In genomic region chr7:76003351-76003750, GRCh38 we compare ENCODE assay signal across 30 cellular contexts.
"Had no signal": no experiment of that assay in that cellular context is flagged by ENCODE, and none has a peak within 500 bp of the region (broad histone marks: within the 10 kb centered on the region; RNA-seq: fewer than 3 reads in every experiment).

No MANE protein-coding gene starts in this region.

- H3K27me3 Mint-ChIP-seq: activated CD8-positive, alpha-beta T cell treated with anti-CD3 and anti-CD28 coated beads for 36 hours; activated naive CD8-positive, alpha-beta T cell treated with anti-CD3 and anti-CD28 coated beads, Interleukin-2, amount 10 ng/mL, durations not matched to agents 7 days and 5 days; dendritic cell treated with granulocyte-macrophage colony-stimulating factor and Interleukin-4, amounts not matched to agents 40 ng/mL and 50 ng/mL, for 4 days had no signal

- H3K36me3 ChIP-seq: breast epithelium had no signal

- H3K4me1 Mint-ChIP-seq: brain, endodermal cell had no signal

- H3K9me3 ChIP-seq: ascending aorta, breast epithelium had no signal

- H3K27ac ChIP-seq: ascending aorta, breast epithelium, cardiac muscle cell, coronary artery, dorsolateral prefrontal cortex, VCaP had no signal

- ATAC-seq: activated CD8-positive, alpha-beta T cell treated with anti-CD3 and anti-CD28 coated beads for 36 hours; activated naive CD4-positive, alpha-beta T cell treated with anti-CD3 and anti-CD28 coated beads, Interleukin-2, amount 50 U/mL, for 72 hours; esophagus mucosa; WTC11 had no signal

- H3K9me3 Mint-ChIP-seq: activated CD8-positive, alpha-beta T cell treated with anti-CD3 and anti-CD28 coated beads for 36 hours; activated naive CD4-positive, alpha-beta T cell treated with anti-CD3 and anti-CD28 coated beads, Interleukin-2, amount 10 ng/mL, durations not matched to agents 7 days and 5 days; activated naive CD4-positive, alpha-beta T cell treated with anti-CD3 and anti-CD28 coated beads, Interleukin-2, amount 50 U/mL, for 72 hours; activated naive CD8-positive, alpha-beta T cell treated with anti-CD3 and anti-CD28 coated beads, Interleukin-2, amount 10 ng/mL, durations not matched to agents 7 days and 5 days; activated T-helper 1 cell treated with anti-CD3 and anti-CD28 coated beads, Interleukin-12 subunit alpha, Interleukin-12 subunit beta, Interleukin-2, Interleukin-4 antibody, amounts not matched to agents 30 ng/mL and 10 ng/mL and 1 ng/mL, durations not matched to agents 14 hours and 24 hours and 36 hours; activated T-helper 2 cell treated with anti-CD3 and anti-CD28 coated beads, Interferon-gamma antibody, Interleukin-2, Interleukin-4, amounts not matched to agents 10 μg/mL and 5 μg/mL and 100 μg/mL, durations not matched to agents 14 hours and 24 hours and 36 hours; dendritic cell treated with granulocyte-macrophage colony-stimulating factor and Interleukin-4, amounts not matched to agents 40 ng/mL and 50 ng/mL, for 4 days; endodermal cell; WTC11 had no signal

- DNase-seq: activated CD4-positive, alpha-beta T cell treated with anti-CD3 and anti-CD28 coated beads for 48 hours; activated CD4-positive, alpha-beta T cell treated with anti-CD3 and anti-CD28 coated beads, Interleukin-2, amount 50 U/mL, for 1 hour; activated CD4-positive, alpha-beta T cell treated with anti-CD3 and anti-CD28 coated beads, Interleukin-2, amount 50 U/mL, for 48 hours; activated CD8-positive, alpha-beta memory T cell treated with anti-CD3 and anti-CD28 coated beads for 24 hours; activated CD8-positive, alpha-beta T cell treated with anti-CD3 and anti-CD28 coated beads for 36 hours; activated effector memory CD4-positive, alpha-beta T cell treated with anti-CD3 and anti-CD28 coated beads, Interleukin-2, amount 50 U/mL, for 16 hours; activated naive CD4-positive, alpha-beta T cell treated with anti-CD3 and anti-CD28 coated beads, Interleukin-2, amount 10 ng/mL, durations not matched to agents 7 days and 5 days; activated naive CD8-positive, alpha-beta T cell treated with anti-CD3 and anti-CD28 coated beads, Interleukin-2, amount 10 ng/mL, durations not matched to agents 7 days and 5 days; activated T-cell treated with anti-CD3 and anti-CD28 coated beads, Interleukin-2, amount 50 U/mL, for 1 hour; activated T-cell treated with anti-CD3 and anti-CD28 coated beads, Interleukin-2, amount 50 U/mL, for 48 hours; central memory CD4-positive, alpha-beta T cell; cerebellar nuclear complex; dorsolateral prefrontal cortex; effector memory CD4-positive, alpha-beta T cell; endodermal cell; foreskin fibroblast; head of caudate nucleus; T-helper 2 cell had no signal

- H3K4me3 Mint-ChIP-seq: activated CD8-positive, alpha-beta T cell treated with anti-CD3 and anti-CD28 coated beads for 36 hours; activated naive CD4-positive, alpha-beta T cell treated with anti-CD3 and anti-CD28 coated beads, Interleukin-2, amount 10 ng/mL, durations not matched to agents 7 days and 5 days; activated naive CD8-positive, alpha-beta T cell treated with anti-CD3 and anti-CD28 coated beads, Interleukin-2, amount 10 ng/mL, durations not matched to agents 7 days and 5 days; activated T-helper 1 cell treated with anti-CD3 and anti-CD28 coated beads, Interleukin-12 subunit alpha, Interleukin-12 subunit beta, Interleukin-2, Interleukin-4 antibody, amounts not matched to agents 30 ng/mL and 10 ng/mL and 1 ng/mL, durations not matched to agents 14 hours and 24 hours and 36 hours; brain; dendritic cell treated with granulocyte-macrophage colony-stimulating factor and Interleukin-4, amounts not matched to agents 40 ng/mL and 50 ng/mL, for 4 days; endodermal cell; WTC11 had no signal

- H3K27ac Mint-ChIP-seq: activated CD8-positive, alpha-beta T cell treated with anti-CD3 and anti-CD28 coated beads for 36 hours; activated naive CD4-positive, alpha-beta T cell treated with anti-CD3 and anti-CD28 coated beads, Interleukin-2, amount 10 ng/mL, durations not matched to agents 7 days and 5 days; activated naive CD4-positive, alpha-beta T cell treated with anti-CD3 and anti-CD28 coated beads, Interleukin-2, amount 50 U/mL, for 72 hours; activated naive CD8-positive, alpha-beta T cell treated with anti-CD3 and anti-CD28 coated beads, Interleukin-2, amount 10 ng/mL, durations not matched to agents 7 days and 5 days; activated T-helper 1 cell treated with anti-CD3 and anti-CD28 coated beads, Interleukin-12 subunit alpha, Interleukin-12 subunit beta, Interleukin-2, Interleukin-4 antibody, amounts not matched to agents 30 ng/mL and 10 ng/mL and 1 ng/mL, durations not matched to agents 14 hours and 24 hours and 36 hours; activated T-helper 2 cell treated with anti-CD3 and anti-CD28 coated beads, Interferon-gamma antibody, Interleukin-2, Interleukin-4, amounts not matched to agents 10 μg/mL and 5 μg/mL and 100 μg/mL, durations not matched to agents 14 hours and 24 hours and 36 hours; brain; dendritic cell treated with granulocyte-macrophage colony-stimulating factor and Interleukin-4, amounts not matched to agents 40 ng/mL and 50 ng/mL, for 4 days; endodermal cell; WTC11 had no signal

- H3K4me3 ChIP-seq: ascending aorta, breast epithelium, cardiac muscle cell, coronary artery, dorsolateral prefrontal cortex had no signal

- H3K4me1 ChIP-seq: ascending aorta, breast epithelium had no signal

- H3K27me3 ChIP-seq: ascending aorta, breast epithelium, cardiac muscle cell, dorsolateral prefrontal cortex had no signal
